In the genomic region with DNA sequence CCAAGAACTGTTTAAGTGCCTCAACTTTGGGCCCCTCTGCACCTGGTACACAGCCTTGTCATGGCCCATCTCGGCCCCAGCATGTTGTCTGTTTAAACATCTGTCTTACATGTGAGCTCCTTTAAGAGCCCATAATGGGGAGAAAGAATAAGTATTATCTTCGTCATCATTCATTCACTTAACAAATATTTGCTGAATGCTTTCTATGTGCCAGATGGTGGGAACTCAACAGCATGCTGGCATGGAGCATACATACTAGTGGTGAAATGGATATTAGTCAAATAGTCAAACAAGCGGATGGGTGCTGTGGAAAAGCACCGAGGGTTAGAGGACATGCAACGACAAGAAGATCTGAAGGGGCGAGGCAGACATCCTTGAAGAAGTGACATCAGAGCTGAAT, we compare ENCODE assay signal across 21 cellular contexts. TPM values are rescaled to one million over a fixed set of nuclear protein-coding genes. Genes with fewer than 3 reads are reported as not detected.
A peak's percentile ranks its signal among the peaks of the same experiment; 100 is the strongest.
DNase-seq lines count a peak whose midpoint lies in the region; ATAC-seq and TF ChIP-seq lines count a peak whose summit lies in the region.
"Had no signal": no experiment of that assay in that cellular context is flagged by ENCODE, and none has a peak within 500 bp of the region (broad histone marks: within the 10 kb centered on the region; RNA-seq: fewer than 3 reads in every experiment).

No MANE protein-coding gene starts in this region.

- H3K4me1 Mint-ChIP-seq in activated T-helper 1 cell treated with anti-CD3 and anti-CD28 coated beads, Interleukin-12 subunit alpha, Interleukin-12 subunit beta, Interleukin-2, Interleukin-4 antibody, amounts not matched to agents 30 ng/mL and 10 ng/mL and 1 ng/mL, durations not matched to agents 14 hours and 24 hours and 36 hours (ENCODE audit: low read depth), result no peaks in the 10 kb centered on the region
- H3K4me1 Mint-ChIP-seq: CD14-positive monocyte; stimulated activated effector memory CD8-positive, alpha-beta T cell treated with anti-CD3 and anti-CD28 coated beads, Interleukin-12 subunit alpha, Interleukin-12 subunit beta, amount 100 ng/mL, for 72 hours had no signal

- H3K4me3 Mint-ChIP-seq in activated T-helper 1 cell treated with anti-CD3 and anti-CD28 coated beads, Interleukin-12 subunit alpha, Interleukin-12 subunit beta, Interleukin-2, Interleukin-4 antibody, amounts not matched to agents 30 ng/mL and 10 ng/mL and 1 ng/mL, durations not matched to agents 14 hours and 24 hours and 36 hours, result no peak overlapping the region
- H3K4me3 Mint-ChIP-seq: activated naive CD8-positive, alpha-beta T cell; CD14-positive monocyte; stimulated activated effector memory CD8-positive, alpha-beta T cell treated with anti-CD3 and anti-CD28 coated beads, Interleukin-12 subunit alpha, Interleukin-12 subunit beta, amount 100 ng/mL, for 72 hours had no signal

- DNase-seq in DMS53 treated with DMSO at 0.1 percent for 48 hours (lab: John Stamatoyannopoulos, UW; ENCODE audit: unreplicated experiment), result peak; percentile 91
- DNase-seq in NCI-H146 treated with DMSO at 0.1 percent for 48 hours (lab: John Stamatoyannopoulos, UW; ENCODE audit: unreplicated experiment), result peak; percentile 44
- peak; percentile 44 for DNase-seq in RWPE1 (ENCODE audit: low spot score)
- DNase-seq in foreskin fibroblast, result peak; percentile 47 to 75
- no peak for DNase-seq in activated T-helper 1 cell treated with anti-CD3 and anti-CD28 coated beads, Interleukin-12 subunit alpha, Interleukin-12 subunit beta, Interleukin-2, Interleukin-4 antibody, amounts not matched to agents 30 ng/mL and 10 ng/mL and 1 ng/mL, durations not matched to agents 14 hours and 24 hours and 36 hours (ENCODE audit: low spot score)
- DNase-seq in activated naive CD4-positive, alpha-beta T cell treated with anti-CD3 and anti-CD28 coated beads, Interleukin-2, amount 50 U/mL, for 72 hours (ENCODE audit: low spot score in 2 of 2), result no peak
- no peak for DNase-seq in amygdala (lab: John Stamatoyannopoulos, UW)
- DNase-seq in central memory CD4-positive, alpha-beta T cell, result no peak
- DNase-seq: activated CD4-positive, CD25-positive, alpha-beta regulatory T cell treated with anti-CD3 and anti-CD28 coated beads, Interleukin-2, amount 50 U/mL, for 72 hours; colonic mucosa; esophagus squamous epithelium; GDM1; Karpas-422; mammary epithelial cell; right lobe of liver; stimulated activated CD4-positive, alpha-beta T cell treated with anti-CD3 and anti-CD28 coated beads, Interleukin-4, amount 100 ng/mL, for 24 hours; uterus had no signal

- no peak overlapping the region for H3K27ac ChIP-seq in RWPE1
- H3K27ac ChIP-seq: colonic mucosa, esophagus squamous epithelium, right lobe of liver, uterus had no signal

- TF ChIP-seq CTCF in RWPE1 (conservative IDR thresholded peaks at IDR 0.05; ENCODE audit: low read depth) (no peak), foreskin fibroblast (IDR thresholded peaks at IDR 0.05; ENCODE audit: low read depth, low read length) (no peak)

- no peak for ATAC-seq in activated naive CD4-positive, alpha-beta T cell treated with anti-CD3 and anti-CD28 coated beads, Interleukin-2, amount 50 U/mL, for 72 hours
- ATAC-seq: right lobe of liver; stimulated activated effector memory CD8-positive, alpha-beta T cell treated with anti-CD3 and anti-CD28 coated beads, Interleukin-12 subunit alpha, Interleukin-12 subunit beta, amount 100 ng/mL, for 72 hours had no signal

- no peaks in the 10 kb centered on the region for H3K36me3 Mint-ChIP-seq in activated T-helper 1 cell treated with anti-CD3 and anti-CD28 coated beads, Interleukin-12 subunit alpha, Interleukin-12 subunit beta, Interleukin-2, Interleukin-4 antibody, amounts not matched to agents 30 ng/mL and 10 ng/mL and 1 ng/mL, durations not matched to agents 14 hours and 24 hours and 36 hours (ENCODE audit: low read depth)
- no peaks in the 10 kb centered on the region for H3K36me3 Mint-ChIP-seq in activated naive CD4-positive, alpha-beta T cell treated with anti-CD3 and anti-CD28 coated beads, Interleukin-2, amount 50 U/mL, for 72 hours
- H3K36me3 Mint-ChIP-seq: activated naive CD8-positive, alpha-beta T cell; CD14-positive monocyte; stimulated activated effector memory CD8-positive, alpha-beta T cell treated with anti-CD3 and anti-CD28 coated beads, Interleukin-12 subunit alpha, Interleukin-12 subunit beta, amount 100 ng/mL, for 72 hours had no signal

- POLR2A ChIA-PET in RWPE1 (lab: Yijun Ruan, JAX; ENCODE audit: low non-redundant PET), result no interaction called here

- no peak overlapping the region for H3K4me3 ChIP-seq in foreskin fibroblast (ENCODE audit: low read depth in 1 of 2, low read length in 2 of 2)
- H3K4me3 ChIP-seq: colonic mucosa, esophagus squamous epithelium, right lobe of liver, uterus had no signal

- intact Hi-C loops in activated T-helper 1 cell treated with anti-CD3 and anti-CD28 coated beads, Interleukin-12 subunit alpha, Interleukin-12 subunit beta, Interleukin-2, Interleukin-4 antibody, amounts not matched to agents 30 ng/mL and 10 ng/mL and 1 ng/mL, durations not matched to agents 14 hours and 24 hours and 36 hours (cut with micrococcal nuclease), result no loop called here

- H3K27me3 Mint-ChIP-seq in activated T-helper 1 cell treated with anti-CD3 and anti-CD28 coated beads, Interleukin-12 subunit alpha, Interleukin-12 subunit beta, Interleukin-2, Interleukin-4 antibody, amounts not matched to agents 30 ng/mL and 10 ng/mL and 1 ng/mL, durations not matched to agents 14 hours and 24 hours and 36 hours (ENCODE audit: insufficient read depth), result peaks cover 7% of the 10 kb centered on the region

- no peaks in the 10 kb centered on the region for H3K9me3 Mint-ChIP-seq in activated T-helper 1 cell treated with anti-CD3 and anti-CD28 coated beads, Interleukin-12 subunit alpha, Interleukin-12 subunit beta, Interleukin-2, Interleukin-4 antibody, amounts not matched to agents 30 ng/mL and 10 ng/mL and 1 ng/mL, durations not matched to agents 14 hours and 24 hours and 36 hours
- H3K9me3 Mint-ChIP-seq in activated naive CD4-positive, alpha-beta T cell treated with anti-CD3 and anti-CD28 coated beads, Interleukin-2, amount 50 U/mL, for 72 hours, result peaks cover 4% of the 10 kb centered on the region in 2 donors
- H3K9me3 Mint-ChIP-seq: stimulated activated effector memory CD8-positive, alpha-beta T cell treated with anti-CD3 and anti-CD28 coated beads, Interleukin-12 subunit alpha, Interleukin-12 subunit beta, amount 100 ng/mL, for 72 hours had no signal

- CTCF ChIA-PET in RWPE1 (lab: Yijun Ruan, JAX), result interaction anchor here (1.1 kb wide), 1 partner anchor 120 kb away, joined by 3 read pairs; no protein-coding TSS in a partner anchor

- no peak overlapping the region for H3K27ac Mint-ChIP-seq in activated T-helper 1 cell treated with anti-CD3 and anti-CD28 coated beads, Interleukin-12 subunit alpha, Interleukin-12 subunit beta, Interleukin-2, Interleukin-4 antibody, amounts not matched to agents 30 ng/mL and 10 ng/mL and 1 ng/mL, durations not matched to agents 14 hours and 24 hours and 36 hours
- no peak overlapping the region for H3K27ac Mint-ChIP-seq in activated naive CD4-positive, alpha-beta T cell treated with anti-CD3 and anti-CD28 coated beads, Interleukin-2, amount 50 U/mL, for 72 hours
- H3K27ac Mint-ChIP-seq: activated naive CD8-positive, alpha-beta T cell; CD14-positive monocyte; stimulated activated effector memory CD8-positive, alpha-beta T cell treated with anti-CD3 and anti-CD28 coated beads, Interleukin-12 subunit alpha, Interleukin-12 subunit beta, amount 100 ng/mL, for 72 hours had no signal

RNA-seq across cellular contexts. Expression of gene GABBR2, which starts 54.5 kb away (rescaled TPM):
- not detected in 2 replicates for total RNA-seq in activated T-helper 1 cell treated with anti-CD3 and anti-CD28 coated beads, Interleukin-12 subunit alpha, Interleukin-12 subunit beta, Interleukin-2, Interleukin-4 antibody, amounts not matched to agents 30 ng/mL and 10 ng/mL and 1 ng/mL, durations not matched to agents 14 hours and 24 hours and 36 hours
- total RNA-seq in activated naive CD4-positive, alpha-beta T cell treated with anti-CD3 and anti-CD28 coated beads, Interleukin-2, amount 50 U/mL, for 72 hours, result not detected
- total RNA-seq: esophagus squamous epithelium; mammary epithelial cell; right lobe of liver; T-helper 1 cell treated with Interleukin-12 subunit alpha and Interleukin-12 subunit beta and Interleukin-4 antibody, amounts not matched to agents 30 ng/mL and 1 ng/mL, for 36 hours had no signal

Comparison
In these comparisons a context has a peak if more than half of its experiments do, and no peak if none do; other contexts are left out.
1. DNase-seq: peak in DMS53 treated with DMSO at 0.1 percent for 48 hours (single experiment), NCI-H146 treated with DMSO at 0.1 percent for 48 hours (single experiment), RWPE1 (single experiment) and foreskin fibroblast (2 of 2); none in activated T-helper 1 cell treated with anti-CD3 and anti-CD28 coated beads, Interleukin-12 subunit alpha, Interleukin-12 subunit beta, Interleukin-2, Interleukin-4 antibody, amounts not matched to agents 30 ng/mL and 10 ng/mL and 1 ng/mL, durations not matched to agents 14 hours and 24 hours and 36 hours (single experiment), activated naive CD4-positive, alpha-beta T cell treated with anti-CD3 and anti-CD28 coated beads, Interleukin-2, amount 50 U/mL, for 72 hours (0 of 2), amygdala (0 of 56) and central memory CD4-positive, alpha-beta T cell (single experiment).